Comparison of ENCODE assay signal across 8 cellular contexts in the genomic region with DNA sequence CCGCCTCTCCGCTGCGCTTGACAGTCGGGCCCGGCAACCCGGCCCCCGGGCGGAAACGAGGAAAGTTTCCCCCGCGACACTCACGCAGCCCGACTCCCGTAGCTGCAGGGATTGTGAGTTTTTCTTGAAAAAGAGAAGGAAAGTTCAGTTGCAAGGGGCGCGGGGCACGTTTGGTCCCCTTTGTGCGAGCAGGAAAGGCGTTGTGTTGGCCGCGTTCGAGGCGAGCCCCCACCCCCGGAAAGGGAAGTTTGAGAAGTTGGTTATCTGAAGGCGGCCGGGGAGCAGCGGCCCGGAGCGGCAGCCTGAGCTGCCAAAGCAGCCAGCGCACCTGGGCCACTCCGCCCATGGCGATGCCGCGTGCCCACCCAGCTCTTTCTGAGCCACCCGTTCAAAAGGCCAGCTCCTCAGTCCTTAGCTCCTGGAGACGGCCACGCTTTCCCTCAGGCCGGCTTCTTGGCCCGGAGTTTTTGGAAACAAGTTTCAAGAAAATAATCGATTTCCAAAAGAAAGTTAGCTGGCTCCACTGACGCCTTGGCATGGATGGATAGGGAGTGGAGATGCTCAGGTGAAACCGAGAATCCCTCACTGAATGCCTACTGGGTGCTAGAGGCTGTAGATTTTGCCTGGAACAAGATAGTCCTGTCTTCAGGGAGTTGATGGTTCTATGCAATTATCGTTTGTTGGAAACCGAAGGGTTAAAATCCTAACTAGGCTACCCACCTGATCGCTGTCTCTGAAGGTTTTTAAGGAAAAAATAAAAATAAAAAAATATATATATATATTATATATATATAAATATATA. TPM values are rescaled to one million over a fixed set of nuclear protein-coding genes. Genes with fewer than 3 reads are reported as not detected.
DNase-seq lines count a peak whose midpoint lies in the region; ATAC-seq and TF ChIP-seq lines count a peak whose summit lies in the region.

No MANE protein-coding gene starts in this region.

- peak; percentile 27 for DNase-seq in COLO668 (lab: John Stamatoyannopoulos, UW; ENCODE audit: unreplicated experiment)
- DNase-seq in activated CD4-positive, CD25-positive, alpha-beta regulatory T cell treated with anti-CD3 and anti-CD28 coated beads, Interleukin-2, amount 50 U/mL, for 16 hours (ENCODE audit: low read depth, low spot score), result peak; percentile 34
- peak; percentile 87 for DNase-seq in coronary artery (ENCODE audit: low spot score)
- peak; percentile 68 to 95 for DNase-seq in lower leg skin (ENCODE audit: low spot score in 2 of 2)
- DNase-seq in stimulated activated CD8-positive, alpha-beta memory T cell treated with anti-CD3 and anti-CD28 coated beads, Interleukin-12 subunit alpha, Interleukin-12 subunit beta, amount 100 ng/mL, for 4 hours (ENCODE audit: low read depth), result peak; percentile 56
- no peak for DNase-seq in SK-N-DZ (ENCODE audit: low spot score)

- H3K27ac ChIP-seq in coronary artery, result peak overlapping the region; percentile 98 to 99

- ATAC-seq in GM21528 (IDR thresholded peaks at IDR 0.05; ENCODE audit: low FRiP score, unreplicated experiment), result peak; percentile 53

- no peak for TF ChIP-seq RAD21 in Ishikawa (IDR thresholded peaks at IDR 0.05; ENCODE audit: low read depth)

- no peak for TF ChIP-seq EP300 in Ishikawa (IDR thresholded peaks at IDR 0.05; ENCODE audit: borderline replicate concordance)

- peak in 1 of 2 donors; percentile 43 for TF ChIP-seq POLR2A in lower leg skin (IDR thresholded peaks at IDR 0.05)

- no peak for TF ChIP-seq CTCF in coronary artery (IDR thresholded peaks at IDR 0.05)
- TF ChIP-seq CTCF in lower leg skin (IDR thresholded peaks at IDR 0.05), result no peak

- H3K4me3 ChIP-seq in coronary artery (peak overlapping the region; percentile 96), lower leg skin (ENCODE audit: low read depth, poor library complexity, severe bottlenecking) (peak overlapping the region; percentile 91)

- intact Hi-C loops in lower leg skin (cut with DNase I; ENCODE audit: low total_unique reads), result no loop called here

- 3% methylated on average over 38 to 45 of the region's 45 CpGs for WGBS in lower leg skin, 2 donors

TF ChIP-seq in Ishikawa, 13 proteins besides CTCF, POLR2A, EP300 and RAD21:
- TF ChIP-seq TAF1 (IDR thresholded peaks at IDR 0.05; ENCODE audit: low read depth) (peak; percentile 40; the same call in 1 of the 2 replicates), YY1 (IDR thresholded peaks at IDR 0.05; ENCODE audit: low read depth) (no peak), EGR1 (IDR thresholded peaks at IDR 0.05) (no peak), FOXM1 (IDR thresholded peaks at IDR 0.05; ENCODE audit: borderline replicate concordance, low read depth) (no peak)
- TF ChIP-seq, protein P1, sequence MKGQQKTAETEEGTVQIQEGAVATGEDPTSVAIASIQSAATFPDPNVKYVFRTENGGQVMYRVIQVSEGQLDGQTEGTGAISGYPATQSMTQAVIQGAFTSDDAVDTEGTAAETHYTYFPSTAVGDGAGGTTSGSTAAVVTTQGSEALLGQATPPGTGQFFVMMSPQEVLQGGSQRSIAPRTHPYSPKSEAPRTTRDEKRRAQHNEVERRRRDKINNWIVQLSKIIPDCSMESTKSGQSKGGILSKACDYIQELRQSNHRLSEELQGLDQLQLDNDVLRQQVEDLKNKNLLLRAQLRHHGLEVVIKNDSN (IDR thresholded peaks at IDR 0.05), result no peak
- TF ChIP-seq, protein P2, sequence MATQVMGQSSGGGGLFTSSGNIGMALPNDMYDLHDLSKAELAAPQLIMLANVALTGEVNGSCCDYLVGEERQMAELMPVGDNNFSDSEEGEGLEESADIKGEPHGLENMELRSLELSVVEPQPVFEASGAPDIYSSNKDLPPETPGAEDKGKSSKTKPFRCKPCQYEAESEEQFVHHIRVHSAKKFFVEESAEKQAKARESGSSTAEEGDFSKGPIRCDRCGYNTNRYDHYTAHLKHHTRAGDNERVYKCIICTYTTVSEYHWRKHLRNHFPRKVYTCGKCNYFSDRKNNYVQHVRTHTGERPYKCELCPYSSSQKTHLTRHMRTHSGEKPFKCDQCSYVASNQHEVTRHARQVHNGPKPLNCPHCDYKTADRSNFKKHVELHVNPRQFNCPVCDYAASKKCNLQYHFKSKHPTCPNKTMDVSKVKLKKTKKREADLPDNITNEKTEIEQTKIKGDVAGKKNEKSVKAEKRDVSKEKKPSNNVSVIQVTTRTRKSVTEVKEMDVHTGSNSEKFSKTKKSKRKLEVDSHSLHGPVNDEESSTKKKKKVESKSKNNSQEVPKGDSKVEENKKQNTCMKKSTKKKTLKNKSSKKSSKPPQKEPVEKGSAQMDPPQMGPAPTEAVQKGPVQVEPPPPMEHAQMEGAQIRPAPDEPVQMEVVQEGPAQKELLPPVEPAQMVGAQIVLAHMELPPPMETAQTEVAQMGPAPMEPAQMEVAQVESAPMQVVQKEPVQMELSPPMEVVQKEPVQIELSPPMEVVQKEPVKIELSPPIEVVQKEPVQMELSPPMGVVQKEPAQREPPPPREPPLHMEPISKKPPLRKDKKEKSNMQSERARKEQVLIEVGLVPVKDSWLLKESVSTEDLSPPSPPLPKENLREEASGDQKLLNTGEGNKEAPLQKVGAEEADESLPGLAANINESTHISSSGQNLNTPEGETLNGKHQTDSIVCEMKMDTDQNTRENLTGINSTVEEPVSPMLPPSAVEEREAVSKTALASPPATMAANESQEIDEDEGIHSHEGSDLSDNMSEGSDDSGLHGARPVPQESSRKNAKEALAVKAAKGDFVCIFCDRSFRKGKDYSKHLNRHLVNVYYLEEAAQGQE (IDR thresholded peaks at IDR 0.05; ENCODE audit: low read depth), result no peak
- TF ChIP-seq, protein P3, sequence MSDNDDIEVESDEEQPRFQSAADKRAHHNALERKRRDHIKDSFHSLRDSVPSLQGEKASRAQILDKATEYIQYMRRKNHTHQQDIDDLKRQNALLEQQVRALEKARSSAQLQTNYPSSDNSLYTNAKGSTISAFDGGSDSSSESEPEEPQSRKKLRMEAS (IDR thresholded peaks at IDR 0.05), result peak; percentile 54; the same call in 1 of the 2 replicates

RNA-seq across cellular contexts. Expression of a gene that starts 0.8 kb away (rescaled TPM):
- total RNA-seq in lower leg skin, result 100 to 1,000 TPM in 1 of 4 donors, 10 to 100 TPM in 3; 57.8 to 109 (median 71.4) TPM
- 0.49 and 0.83 TPM in 2 replicates for polyA plus RNA-seq in SK-N-DZ (2014; cell fraction: cytosol; rRNA removed)
- 0.53 and 1.6 TPM in 2 replicates for polyA plus RNA-seq in SK-N-DZ (2014; cell fraction: nucleus; rRNA removed)
